Comparison of ENCODE assay signal across 2 cellular contexts in the genomic region with DNA sequence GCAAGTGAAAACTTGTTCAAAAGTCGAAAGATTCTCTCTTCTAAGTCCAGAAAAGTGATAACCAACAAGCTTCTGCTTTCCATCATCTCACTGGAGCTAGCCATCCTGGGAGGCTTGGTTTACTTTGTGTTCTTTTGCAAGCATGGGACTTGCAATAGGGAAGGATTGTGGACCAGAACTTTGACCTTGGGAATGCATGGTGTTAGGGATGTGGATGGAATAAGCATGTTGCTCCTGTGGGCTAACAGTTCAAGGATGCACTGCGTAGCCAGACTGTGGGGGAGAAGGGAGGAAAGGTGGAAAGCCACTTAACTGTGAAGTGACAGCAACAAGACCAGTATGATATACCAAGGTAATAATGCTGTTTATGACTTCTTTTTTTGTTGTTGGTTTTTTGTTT.
TF ChIP-seq lines count a peak whose summit lies in the region.

No MANE protein-coding gene starts in this region.

TF ChIP-seq in K562, 482 proteins besides CTCF, POLR2A, EP300 and RAD21:
- TF ChIP-seq AFF4 (CRISPR knock-in tag; IDR thresholded peaks at IDR 0.05) = no peak
- TF ChIP-seq ZNF830 (CRISPR knock-in tag; IDR thresholded peaks at IDR 0.05) = no peak
- no peak for TF ChIP-seq ILK (tag; IDR thresholded peaks at IDR 0.05; ENCODE audit: borderline replicate concordance, low read depth)
- no peak for TF ChIP-seq KAT8 (IDR thresholded peaks at IDR 0.05; ENCODE audit: low read depth)
- no peak for TF ChIP-seq MTA1 (IDR thresholded peaks at IDR 0.05; ENCODE audit: borderline replicate concordance)
- no peak for TF ChIP-seq ZNF263 (CRISPR knock-in tag; IDR thresholded peaks at IDR 0.05; ENCODE audit: borderline replicate concordance)
- no peak for TF ChIP-seq NR2C1 (IDR thresholded peaks at IDR 0.05)
- no peak for TF ChIP-seq NR2C1 (tag; IDR thresholded peaks at IDR 0.05)
- no peak for TF ChIP-seq PML (IDR thresholded peaks at IDR 0.05; ENCODE audit: low read length)
- TF ChIP-seq, protein P1, sequence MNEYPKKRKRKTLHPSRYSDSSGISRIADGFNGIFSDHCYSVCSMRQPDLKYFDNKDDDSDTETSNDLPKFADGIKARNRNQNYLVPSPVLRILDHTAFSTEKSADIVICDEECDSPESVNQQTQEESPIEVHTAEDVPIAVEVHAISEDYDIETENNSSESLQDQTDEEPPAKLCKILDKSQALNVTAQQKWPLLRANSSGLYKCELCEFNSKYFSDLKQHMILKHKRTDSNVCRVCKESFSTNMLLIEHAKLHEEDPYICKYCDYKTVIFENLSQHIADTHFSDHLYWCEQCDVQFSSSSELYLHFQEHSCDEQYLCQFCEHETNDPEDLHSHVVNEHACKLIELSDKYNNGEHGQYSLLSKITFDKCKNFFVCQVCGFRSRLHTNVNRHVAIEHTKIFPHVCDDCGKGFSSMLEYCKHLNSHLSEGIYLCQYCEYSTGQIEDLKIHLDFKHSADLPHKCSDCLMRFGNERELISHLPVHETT (CRISPR knock-in tag; conservative IDR thresholded peaks at IDR 0.05 in 1 of 2, IDR thresholded peaks at IDR 0.05 in 1 of 2) = no peak
- no peak for TF ChIP-seq ETV6 (IDR thresholded peaks at IDR 0.05; ENCODE audit: borderline replicate concordance in 1 of 2, low read depth in 2 of 2, low read length in 1 of 2)
- TF ChIP-seq ETV6 (CRISPR knock-in tag; IDR thresholded peaks at IDR 0.05; ENCODE audit: borderline replicate concordance) = no peak
- TF ChIP-seq, protein P2, sequence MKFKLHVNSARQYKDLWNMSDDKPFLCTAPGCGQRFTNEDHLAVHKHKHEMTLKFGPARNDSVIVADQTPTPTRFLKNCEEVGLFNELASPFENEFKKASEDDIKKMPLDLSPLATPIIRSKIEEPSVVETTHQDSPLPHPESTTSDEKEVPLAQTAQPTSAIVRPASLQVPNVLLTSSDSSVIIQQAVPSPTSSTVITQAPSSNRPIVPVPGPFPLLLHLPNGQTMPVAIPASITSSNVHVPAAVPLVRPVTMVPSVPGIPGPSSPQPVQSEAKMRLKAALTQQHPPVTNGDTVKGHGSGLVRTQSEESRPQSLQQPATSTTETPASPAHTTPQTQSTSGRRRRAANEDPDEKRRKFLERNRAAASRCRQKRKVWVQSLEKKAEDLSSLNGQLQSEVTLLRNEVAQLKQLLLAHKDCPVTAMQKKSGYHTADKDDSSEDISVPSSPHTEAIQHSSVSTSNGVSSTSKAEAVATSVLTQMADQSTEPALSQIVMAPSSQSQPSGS (CRISPR knock-in tag; IDR thresholded peaks at IDR 0.05) = no peak

TF ChIP-seq in liver, 16 proteins besides CTCF, POLR2A, EP300 and RAD21:
- TF ChIP-seq HNF4A (conservative IDR thresholded peaks at IDR 0.05) = peak; percentile 60 to 69
- no peak for TF ChIP-seq NR2F2 (IDR thresholded peaks at IDR 0.05)
- no peak for TF ChIP-seq FOXA2 (IDR thresholded peaks at IDR 0.05)
